ENCODE assay signal across 8 cellular contexts in genomic region chr10:80205478-80206276, GRCh38. TPM values are rescaled to one million over a fixed set of nuclear protein-coding genes. Genes with fewer than 3 reads are reported as not detected.
DNase-seq lines count a peak whose midpoint lies in the region; ATAC-seq, FAIRE-seq and TF ChIP-seq lines count a peak whose summit lies in the region.

Gene ANXA11, minus strand, starts transcription at chr10:80205537. Its CDS starts 32,676 bp downstream, at chr10:80172861.

- H3K4me1 Mint-ChIP-seq in neural crest cell, result peaks cover 19% of the 10 kb centered on the region

- no peaks in the 10 kb centered on the region for H3K36me3 Mint-ChIP-seq in neural crest cell (ENCODE audit: low read depth)

- peak; percentile 84 for ATAC-seq in GM21515 (IDR thresholded peaks at IDR 0.05; ENCODE audit: unreplicated experiment)

- TF ChIP-seq CTCF in fibroblast of pulmonary artery (IDR thresholded peaks at IDR 0.05; ENCODE audit: low read length, missing control alignments) (no peak), neural crest cell (conservative IDR thresholded peaks at IDR 0.05) (no peak)

- H3K4me3 Mint-ChIP-seq in neural crest cell, result peak within 1 kb of the TSS; percentile 88

- FAIRE-seq in RCC 7860 (lab: Jason Lieb, UNC), result no peak

- H3K27me3 Mint-ChIP-seq in neural crest cell (ENCODE audit: low read depth), result peaks cover 30% of the 10 kb centered on the region

- no peak within 1 kb of the TSS for H3K27ac Mint-ChIP-seq in neural crest cell (ENCODE audit: unreplicated experiment)

- H3K4me3 ChIP-seq in fibroblast of pulmonary artery (replicated peaks; ENCODE audit: low read depth, low read length), result peak within 1 kb of the TSS; percentile 62

- DNase-seq in DMS153 treated with DMSO at 0.1 percent for 48 hours (lab: John Stamatoyannopoulos, UW; ENCODE audit: unreplicated experiment) (peak; percentile 74), HuH-7.5 (ENCODE audit: low spot score) (peak; percentile 67), RCC 7860 (ENCODE audit: low spot score) (peak; percentile 74), fibroblast of pulmonary artery (ENCODE audit: low read depth) (peak; percentile 66), neural crest cell (ENCODE audit: low read depth, low spot score) (peak; percentile 56), stromal cell of bone marrow (ENCODE audit: low read depth) (peak; percentile 50)
- peak; percentile 70 to 77 for DNase-seq in activated T-helper 1 cell treated with anti-CD3 and anti-CD28 coated beads, Interleukin-2, amount 50 U/mL, for 16 hours (ENCODE audit: low read depth in 1 of 2, low spot score in 1 of 2)

- H3K9me3 Mint-ChIP-seq in neural crest cell, result no peaks in the 10 kb centered on the region

RNA-seq across cellular contexts. Expression of gene ANXA11, which starts in this region (rescaled TPM):
- 25.7 and 36.6 TPM in 2 replicates for total RNA-seq in neural crest cell

Comparison
In these comparisons a context has a peak if more than half of its experiments do, and no peak if none do; other contexts are left out.
1. Peak in every context shown above with its lines: DNase-seq, ATAC-seq and H3K4me3 ChIP-seq.